In genomic region chr3:170307998-170308398, GRCh38 we compare ENCODE assay signal across 13 cellular contexts. TPM values are rescaled to one million over a fixed set of nuclear protein-coding genes. Genes with fewer than 3 reads are reported as not detected.
DNase-seq lines count a peak whose midpoint lies in the region; ATAC-seq and TF ChIP-seq lines count a peak whose summit lies in the region.
"Had no signal": no experiment of that assay in that cellular context is flagged by ENCODE, and none has a peak within 500 bp of the region (broad histone marks: within the 10 kb centered on the region; RNA-seq: fewer than 3 reads in every experiment).

No MANE protein-coding gene starts in this region.

- H3K4me2 ChIP-seq in mesendoderm (ENCODE audit: low read length): no peak overlapping the region

- H3K9ac ChIP-seq in mesendoderm (ENCODE audit: low read length): no peak overlapping the region

- in situ Hi-C loops in brain microvascular endothelial cell (cut with HindIII; ENCODE audit: low pct_ligation_motif_present, low sequenced_read_pairs): no loop called here

- H3K4me3 ChIP-seq in MG63 (no peak overlapping the region), brain microvascular endothelial cell (ENCODE audit: low read depth, low read length) (no peak overlapping the region), mesendoderm (ENCODE audit: low read length) (no peak overlapping the region)

- WGBS in mesendoderm (ENCODE audit: extremely low coverage, insufficient coverage, low lambda C conversion rate): no CpG with 5 or more reads among the region's 9 CpGs

- ATAC-seq in HG03135 (IDR thresholded peaks at IDR 0.05; ENCODE audit: unreplicated experiment): no peak
- ATAC-seq in stimulated activated naive B cell treated with anti-CD40 and anti-IgM and Interleukin-4, amounts not matched to agents 10 μg/mL and 1 μg/mL and 100 μg/mL, for 72 hours (replicated peaks): no peak
- ATAC-seq: sciatic nerve, SK-N-SH treated with all-trans-retinoic acid at 6 μM for 48 hours had no signal

- H3K27me3 ChIP-seq in MG63 (no peaks in the 10 kb centered on the region), brain microvascular endothelial cell (replicated peaks) (no peaks in the 10 kb centered on the region), mesendoderm (ENCODE audit: insufficient read depth, low read length, poor library complexity) (no peaks in the 10 kb centered on the region)

- H2BK15ac ChIP-seq in mesendoderm (replicated peaks; ENCODE audit: low read depth): no peak overlapping the region

- no peaks in the 10 kb centered on the region for H3K79me1 ChIP-seq in mesendoderm (ENCODE audit: low read length)

- no peak overlapping the region for H3K56ac ChIP-seq in mesendoderm (ENCODE audit: low read length)

- no peak overlapping the region for H2BK5ac ChIP-seq in mesendoderm (ENCODE audit: low read length)

- H2BK120ac ChIP-seq in mesendoderm (ENCODE audit: low read depth, low read length): no peak overlapping the region

- no peaks in the 10 kb centered on the region for H3K9me3 Mint-ChIP-seq in stimulated activated naive B cell treated with anti-CD40 and anti-IgM and Interleukin-4, amounts not matched to agents 10 μg/mL and 1 μg/mL and 100 μg/mL, for 72 hours
- H3K9me3 Mint-ChIP-seq: activated naive CD4-positive, alpha-beta T cell treated with anti-CD3 and anti-CD28 coated beads for 36 hours had no signal

- no peak overlapping the region for H3K27ac Mint-ChIP-seq in stimulated activated naive B cell treated with anti-CD40 and anti-IgM and Interleukin-4, amounts not matched to agents 10 μg/mL and 1 μg/mL and 100 μg/mL, for 72 hours
- H3K27ac Mint-ChIP-seq: activated naive CD4-positive, alpha-beta T cell treated with anti-CD3 and anti-CD28 coated beads for 36 hours had no signal

- no peaks in the 10 kb centered on the region for H3K79me2 ChIP-seq in mesendoderm (ENCODE audit: control insufficient read depth, insufficient read depth, low read length)

- H3K4me1 ChIP-seq in mesendoderm (ENCODE audit: control insufficient read depth, low read depth, low read length): no peaks in the 10 kb centered on the region

- H2AK5ac ChIP-seq in mesendoderm (ENCODE audit: low read length): no peak overlapping the region

- H3K27ac ChIP-seq in brain microvascular endothelial cell (no peak overlapping the region), mesendoderm (ENCODE audit: low read depth, low read length) (no peak overlapping the region)

- no peak overlapping the region for H3K23ac ChIP-seq in mesendoderm (ENCODE audit: low read length)

- H3K9me3 ChIP-seq in MG63: no peaks in the 10 kb centered on the region

- no peak overlapping the region for H3K4me3 Mint-ChIP-seq in stimulated activated naive B cell treated with anti-CD40 and anti-IgM and Interleukin-4, amounts not matched to agents 10 μg/mL and 1 μg/mL and 100 μg/mL, for 72 hours
- H3K4me3 Mint-ChIP-seq: activated naive CD4-positive, alpha-beta T cell treated with anti-CD3 and anti-CD28 coated beads for 36 hours had no signal

- no peak for TF ChIP-seq CTCF in brain microvascular endothelial cell (IDR thresholded peaks at IDR 0.05; ENCODE audit: low read depth, low read length, missing control alignments)

- H3K36me3 Mint-ChIP-seq in stimulated activated naive B cell treated with anti-CD40 and anti-IgM and Interleukin-4, amounts not matched to agents 10 μg/mL and 1 μg/mL and 100 μg/mL, for 72 hours: no peaks in the 10 kb centered on the region

- no peak overlapping the region for H4K8ac ChIP-seq in mesendoderm (ENCODE audit: low read depth, low read length)

- no peaks in the 10 kb centered on the region for H3K27me3 Mint-ChIP-seq in stimulated activated naive B cell treated with anti-CD40 and anti-IgM and Interleukin-4, amounts not matched to agents 10 μg/mL and 1 μg/mL and 100 μg/mL, for 72 hours

- H3K36me3 ChIP-seq in MG63: peaks cover 5% of the 10 kb centered on the region; the same call in 1 of the 2 replicates
- peaks cover 3% of the 10 kb centered on the region for H3K36me3 ChIP-seq in brain microvascular endothelial cell (replicated peaks)
- H3K36me3 ChIP-seq in mesendoderm (ENCODE audit: control insufficient read depth, insufficient read depth, low read length): no peaks in the 10 kb centered on the region

- peaks cover 3 to 7% of the 10 kb centered on the region in 2 donors for H3K4me1 Mint-ChIP-seq in stimulated activated naive B cell treated with anti-CD40 and anti-IgM and Interleukin-4, amounts not matched to agents 10 μg/mL and 1 μg/mL and 100 μg/mL, for 72 hours

- H3K4ac ChIP-seq in mesendoderm (ENCODE audit: low read depth, low read length): no peak overlapping the region

- DNase-seq in ELF-1 (ENCODE audit: low read depth, low spot score): peak; percentile 25
- DNase-seq in MG63: peak; percentile 35
- DNase-seq in brain microvascular endothelial cell: peak; percentile 7
- DNase-seq in mesendoderm: peak; percentile 86
- no peak for DNase-seq in stimulated activated naive B cell treated with anti-CD40 and anti-IgM and Interleukin-4, amounts not matched to agents 10 μg/mL and 1 μg/mL and 100 μg/mL, for 72 hours
- no peak for DNase-seq in NCI-H2171 (lab: John Stamatoyannopoulos, UW)
- DNase-seq in activated gamma-delta T cell treated with Interleukin-2 at 50 U/mL for 16 hours: no peak
- DNase-seq: activated naive CD4-positive, alpha-beta T cell treated with anti-CD3 and anti-CD28 coated beads for 36 hours; COR-L47; NCI-H345 had no signal

- no peak overlapping the region for H3K18ac ChIP-seq in mesendoderm (ENCODE audit: low read length)

- no peak overlapping the region for H4K5ac ChIP-seq in mesendoderm (ENCODE audit: low read length)

RNA-seq across cellular contexts. Expression of gene SKIL, which starts 49.5 kb away (rescaled TPM):
- 26.8 and 27.5 TPM in 2 replicates for total RNA-seq in MG63 (2014; rRNA removed; shearing (Covaris generic); ENCODE audit: low replicate concordance)
- polyA plus RNA-seq in mesendoderm (2013, experiment 1 of 2): 68.6 TPM
- polyA plus RNA-seq in mesendoderm (2013, experiment 2 of 2): 69.3 TPM

Comparison
In these comparisons a context has a peak if more than half of its experiments do, and no peak if none do; other contexts are left out.
1. DNase-seq: peak in ELF-1 (single experiment), MG63 (single experiment), brain microvascular endothelial cell (single experiment) and mesendoderm (single experiment); none in stimulated activated naive B cell treated with anti-CD40 and anti-IgM and Interleukin-4, amounts not matched to agents 10 μg/mL and 1 μg/mL and 100 μg/mL, for 72 hours (single experiment), NCI-H2171 (single experiment) and activated gamma-delta T cell treated with Interleukin-2 at 50 U/mL for 16 hours (single experiment).